ENCODE assay signal across 6 cellular contexts in genomic region chr16:31118223-31119155, GRCh38. TPM values are rescaled to one million over a fixed set of nuclear protein-coding genes. Genes with fewer than 3 reads are reported as not detected.
DNase-seq lines count a peak whose midpoint lies in the region; ATAC-seq and TF ChIP-seq lines count a peak whose summit lies in the region.

No MANE protein-coding gene starts in this region.

- H3K27me3 ChIP-seq in ovary = no peaks in the 10 kb centered on the region

- peak overlapping the region; percentile 93 for H3K4me3 ChIP-seq in Jurkat, Clone E6-1 (ENCODE audit: low read length)
- peak overlapping the region; percentile 97 for H3K4me3 ChIP-seq in ovary

- H3K4me1 ChIP-seq in ovary (ENCODE audit: insufficient read depth) = peaks cover 9% of the 10 kb centered on the region

- DNase-seq in Jurkat, Clone E6-1 (ENCODE audit: low read depth, low spot score) = no peak
- DNase-seq in chondrocyte (ENCODE audit: low spot score) = no peak
- DNase-seq in ovary = peak in 2 of 5 donors; percentile 36 to 45
- no peak for DNase-seq in HuH-7.5 (ENCODE audit: low spot score)
- no peak for DNase-seq in NK-92 treated with Interleukin-12 subunit alpha and Interleukin-12 subunit beta, amount 100 ng/mL, for 24 hours (lab: John Stamatoyannopoulos, UW)

- intact Hi-C loops in ovary (cut with DNase I) = loop anchor here in 1 of 4 donors (10.0 kb wide), 1 partner anchor 164 kb away; the partner anchor contains the start of gene SETD1A

- H3K36me3 ChIP-seq in ovary = no peaks in the 10 kb centered on the region

- no peaks in the 10 kb centered on the region for H3K27me3 Mint-ChIP-seq in chondrocyte (ENCODE audit: low read depth)

- ATAC-seq in GM18511 (IDR thresholded peaks at IDR 0.05; ENCODE audit: unreplicated experiment) = no peak

- no peaks in the 10 kb centered on the region for H3K9me3 ChIP-seq in ovary

- peak overlapping the region; percentile 94 for H3K4me3 Mint-ChIP-seq in chondrocyte (ENCODE audit: unreplicated experiment)

- TF ChIP-seq CTCF in chondrocyte (IDR thresholded peaks at IDR 0.05) (no peak), ovary (IDR thresholded peaks at IDR 0.05) (no peak)

- peak overlapping the region; percentile 98 for H3K27ac Mint-ChIP-seq in chondrocyte (ENCODE audit: unreplicated experiment)

- no peak for TF ChIP-seq POLR2A in ovary (IDR thresholded peaks at IDR 0.05)

- H3K36me3 Mint-ChIP-seq in chondrocyte (ENCODE audit: low read depth) = peaks cover 10% of the 10 kb centered on the region

- peak; percentile 4 for TF ChIP-seq EP300 in ovary (IDR thresholded peaks at IDR 0.05)

- peak overlapping the region; percentile 67 to 97 for H3K27ac ChIP-seq in ovary

- 37 to 46% (median 41%) methylated on average over 9 of the region's 9 CpGs for WGBS in ovary, 3 donors

- H3K9me3 Mint-ChIP-seq in chondrocyte (ENCODE audit: low read depth) = no peaks in the 10 kb centered on the region

- peaks cover 13% of the 10 kb centered on the region for H3K4me1 Mint-ChIP-seq in chondrocyte (ENCODE audit: low read depth)

RNA-seq across cellular contexts. Expression of gene KAT8, which starts 1.0 kb away (rescaled TPM):
- 60.0 TPM for polyA plus RNA-seq in Jurkat, Clone E6-1 (2012; ENCODE audit: insufficient read depth, insufficient read length)
- total RNA-seq in chondrocyte (28.3 to 43.2 TPM (median 34.7 TPM) in 3 replicates), ovary (100 to 1,000 TPM in 4 of 7 donors, 10 to 100 TPM in 3; 71.5 to 129 (median 105) TPM)
- 10 to 100 TPM; 66.4 to 87.0 TPM for polyA plus RNA-seq in ovary

RNA-seq across cellular contexts. Expression of gene BCKDK, which starts 10.3 kb away (rescaled TPM):
- polyA plus RNA-seq in Jurkat, Clone E6-1 (2012; ENCODE audit: insufficient read depth, insufficient read length) = 57.9 TPM
- total RNA-seq in chondrocyte (36.3 to 44.5 TPM (median 41.9 TPM) in 3 replicates), ovary (10 to 100 TPM; 34.1 to 51.9 (median 40.5) TPM)
- polyA plus RNA-seq in ovary = 10 to 100 TPM; 18.6 to 29.2 TPM

RNA-seq across cellular contexts. Expression of gene PRSS8, which starts 17.0 kb away (rescaled TPM):
- not detected for polyA plus RNA-seq in Jurkat, Clone E6-1 (2012; ENCODE audit: insufficient read depth, insufficient read length)
- total RNA-seq in chondrocyte = not detected in 3 replicates
- total RNA-seq in ovary = 10 to 100 TPM in 1 of 7 donors, 1 to 10 TPM in 4, not detected in 2; 1.4 to 47.0 (median 2.4) TPM
- under 1 TPM in 1 of 2 donors, not detected in 1; 0.05 TPM for polyA plus RNA-seq in ovary

RNA-seq across cellular contexts. Expression of gene VKORC1, which starts 23.9 kb away (rescaled TPM):
- 115 TPM for polyA plus RNA-seq in Jurkat, Clone E6-1 (2012; ENCODE audit: insufficient read depth, insufficient read length)
- 167 to 199 TPM (median 193 TPM) in 3 replicates for total RNA-seq in chondrocyte
- 100 to 1,000 TPM in 1 of 7 donors, 10 to 100 TPM in 6; 72.1 to 114 (median 84.5) TPM for total RNA-seq in ovary
- polyA plus RNA-seq in ovary = 100 to 1,000 TPM; 117 to 141 TPM

RNA-seq across cellular contexts. Expression of gene PRSS53, which starts 29.7 kb away (rescaled TPM):
- 2.2 TPM for polyA plus RNA-seq in Jurkat, Clone E6-1 (2012; ENCODE audit: insufficient read depth, insufficient read length)
- total RNA-seq in chondrocyte = 3.3 to 7.0 TPM (median 5.9 TPM) in 3 replicates
- 1 to 10 TPM; 1.1 to 2.9 (median 1.5) TPM for total RNA-seq in ovary
- polyA plus RNA-seq in ovary = 1 to 10 TPM in 1 of 2 donors, under 1 TPM in 1; 0.30 to 1.4 TPM
